In the genomic region with DNA sequence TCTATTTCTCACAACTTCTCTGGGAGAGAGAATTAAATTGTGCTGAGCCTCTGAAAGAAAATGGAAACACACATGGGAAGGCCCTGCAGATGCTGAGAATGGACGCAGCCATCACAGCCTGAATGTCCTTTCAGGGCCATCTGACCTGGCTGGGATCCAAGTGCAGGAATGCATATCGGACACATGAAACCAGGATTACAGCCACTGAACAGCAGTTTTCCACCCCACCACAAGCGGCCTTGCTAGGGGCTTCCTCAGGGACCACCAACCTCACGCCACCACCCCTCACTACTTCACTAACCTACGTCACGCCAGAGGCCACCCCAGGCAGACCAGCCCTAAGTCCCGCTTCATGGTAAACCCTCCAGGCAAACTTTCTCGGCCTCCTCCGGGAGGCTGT, we compare ENCODE assay signal across 3 cellular contexts.
TF ChIP-seq lines count a peak whose summit lies in the region.

No MANE protein-coding gene starts in this region.

TF ChIP-seq in SK-N-SH, 30 proteins besides CTCF, POLR2A, EP300 and RAD21:
- no peak for TF ChIP-seq USF1 (IDR thresholded peaks at IDR 0.05; ENCODE audit: borderline replicate concordance, low read depth)
- TF ChIP-seq, protein P1, sequence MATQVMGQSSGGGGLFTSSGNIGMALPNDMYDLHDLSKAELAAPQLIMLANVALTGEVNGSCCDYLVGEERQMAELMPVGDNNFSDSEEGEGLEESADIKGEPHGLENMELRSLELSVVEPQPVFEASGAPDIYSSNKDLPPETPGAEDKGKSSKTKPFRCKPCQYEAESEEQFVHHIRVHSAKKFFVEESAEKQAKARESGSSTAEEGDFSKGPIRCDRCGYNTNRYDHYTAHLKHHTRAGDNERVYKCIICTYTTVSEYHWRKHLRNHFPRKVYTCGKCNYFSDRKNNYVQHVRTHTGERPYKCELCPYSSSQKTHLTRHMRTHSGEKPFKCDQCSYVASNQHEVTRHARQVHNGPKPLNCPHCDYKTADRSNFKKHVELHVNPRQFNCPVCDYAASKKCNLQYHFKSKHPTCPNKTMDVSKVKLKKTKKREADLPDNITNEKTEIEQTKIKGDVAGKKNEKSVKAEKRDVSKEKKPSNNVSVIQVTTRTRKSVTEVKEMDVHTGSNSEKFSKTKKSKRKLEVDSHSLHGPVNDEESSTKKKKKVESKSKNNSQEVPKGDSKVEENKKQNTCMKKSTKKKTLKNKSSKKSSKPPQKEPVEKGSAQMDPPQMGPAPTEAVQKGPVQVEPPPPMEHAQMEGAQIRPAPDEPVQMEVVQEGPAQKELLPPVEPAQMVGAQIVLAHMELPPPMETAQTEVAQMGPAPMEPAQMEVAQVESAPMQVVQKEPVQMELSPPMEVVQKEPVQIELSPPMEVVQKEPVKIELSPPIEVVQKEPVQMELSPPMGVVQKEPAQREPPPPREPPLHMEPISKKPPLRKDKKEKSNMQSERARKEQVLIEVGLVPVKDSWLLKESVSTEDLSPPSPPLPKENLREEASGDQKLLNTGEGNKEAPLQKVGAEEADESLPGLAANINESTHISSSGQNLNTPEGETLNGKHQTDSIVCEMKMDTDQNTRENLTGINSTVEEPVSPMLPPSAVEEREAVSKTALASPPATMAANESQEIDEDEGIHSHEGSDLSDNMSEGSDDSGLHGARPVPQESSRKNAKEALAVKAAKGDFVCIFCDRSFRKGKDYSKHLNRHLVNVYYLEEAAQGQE (IDR thresholded peaks at IDR 0.05; ENCODE audit: low read depth, low read length) = no peak
- no peak for TF ChIP-seq RCOR1 (IDR thresholded peaks at IDR 0.05; ENCODE audit: low read length)
- no peak for TF ChIP-seq POLR2AphosphoS5 (IDR thresholded peaks at IDR 0.05; ENCODE audit: low read depth, low read length)

TF ChIP-seq in SK-N-SH treated with all-trans-retinoic acid at 6 μM for 48 hours, 23 proteins besides CTCF, POLR2A, EP300 and RAD21 (continued from another document and continues in another):
- TF ChIP-seq PATZ1 (CRISPR knock-in tag; IDR thresholded peaks at IDR 0.05; ENCODE audit: borderline replicate concordance) = no peak
- TF ChIP-seq ISL1 (CRISPR knock-in tag; IDR thresholded peaks at IDR 0.05) = no peak
- TF ChIP-seq, protein P2, sequence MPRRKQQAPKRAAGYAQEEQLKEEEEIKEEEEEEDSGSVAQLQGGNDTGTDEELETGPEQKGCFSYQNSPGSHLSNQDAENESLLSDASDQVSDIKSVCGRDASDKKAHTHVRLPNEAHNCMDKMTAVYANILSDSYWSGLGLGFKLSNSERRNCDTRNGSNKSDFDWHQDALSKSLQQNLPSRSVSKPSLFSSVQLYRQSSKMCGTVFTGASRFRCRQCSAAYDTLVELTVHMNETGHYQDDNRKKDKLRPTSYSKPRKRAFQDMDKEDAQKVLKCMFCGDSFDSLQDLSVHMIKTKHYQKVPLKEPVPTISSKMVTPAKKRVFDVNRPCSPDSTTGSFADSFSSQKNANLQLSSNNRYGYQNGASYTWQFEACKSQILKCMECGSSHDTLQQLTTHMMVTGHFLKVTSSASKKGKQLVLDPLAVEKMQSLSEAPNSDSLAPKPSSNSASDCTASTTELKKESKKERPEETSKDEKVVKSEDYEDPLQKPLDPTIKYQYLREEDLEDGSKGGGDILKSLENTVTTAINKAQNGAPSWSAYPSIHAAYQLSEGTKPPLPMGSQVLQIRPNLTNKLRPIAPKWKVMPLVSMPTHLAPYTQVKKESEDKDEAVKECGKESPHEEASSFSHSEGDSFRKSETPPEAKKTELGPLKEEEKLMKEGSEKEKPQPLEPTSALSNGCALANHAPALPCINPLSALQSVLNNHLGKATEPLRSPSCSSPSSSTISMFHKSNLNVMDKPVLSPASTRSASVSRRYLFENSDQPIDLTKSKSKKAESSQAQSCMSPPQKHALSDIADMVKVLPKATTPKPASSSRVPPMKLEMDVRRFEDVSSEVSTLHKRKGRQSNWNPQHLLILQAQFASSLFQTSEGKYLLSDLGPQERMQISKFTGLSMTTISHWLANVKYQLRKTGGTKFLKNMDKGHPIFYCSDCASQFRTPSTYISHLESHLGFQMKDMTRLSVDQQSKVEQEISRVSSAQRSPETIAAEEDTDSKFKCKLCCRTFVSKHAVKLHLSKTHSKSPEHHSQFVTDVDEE (CRISPR knock-in tag; IDR thresholded peaks at IDR 0.05) = no peak
- TF ChIP-seq OSR1 (CRISPR knock-in tag; IDR thresholded peaks at IDR 0.05) = no peak
- no peak for TF ChIP-seq ZNF70 (CRISPR knock-in tag; IDR thresholded peaks at IDR 0.05)
- no peak for TF ChIP-seq ZFP30 (CRISPR knock-in tag; IDR thresholded peaks at IDR 0.05)
- no peak for TF ChIP-seq ZC3H10 (CRISPR knock-in tag; IDR thresholded peaks at IDR 0.05)
- no peak for TF ChIP-seq CSDC2 (CRISPR knock-in tag; IDR thresholded peaks at IDR 0.05)
- no peak for TF ChIP-seq POU6F1 (CRISPR knock-in tag; IDR thresholded peaks at IDR 0.05; ENCODE audit: borderline replicate concordance, low read depth)
- no peak for TF ChIP-seq ZNF8 (CRISPR knock-in tag; IDR thresholded peaks at IDR 0.05)
- TF ChIP-seq SNAI2 (CRISPR knock-in tag; IDR thresholded peaks at IDR 0.05) = no peak
- TF ChIP-seq BACH2 (CRISPR knock-in tag; IDR thresholded peaks at IDR 0.05; ENCODE audit: borderline replicate concordance) = no peak
- TF ChIP-seq CSRNP3 (CRISPR knock-in tag; IDR thresholded peaks at IDR 0.05) = no peak

TF ChIP-seq in WTC11, 78 proteins besides CTCF, POLR2A, EP300 and RAD21 (continued from another document):
- no peak for TF ChIP-seq IRF1 (CRISPR knock-in tag; IDR thresholded peaks at IDR 0.05)
- no peak for TF ChIP-seq ZNF317 (CRISPR knock-in tag; IDR thresholded peaks at IDR 0.05; ENCODE audit: borderline replicate concordance, low read depth)
